ENCODE assay signal across 13 cellular contexts in genomic region chr12:88952543-88952942, GRCh38.
DNase-seq lines count a peak whose midpoint lies in the region; FAIRE-seq and TF ChIP-seq lines count a peak whose summit lies in the region.
"Had no signal": no experiment of that assay in that cellular context is flagged by ENCODE, and none has a peak within 500 bp of the region (broad histone marks: within the 10 kb centered on the region; RNA-seq: fewer than 3 reads in every experiment).

No MANE protein-coding gene starts in this region.

- no peaks in the 10 kb centered on the region for H3K36me3 Mint-ChIP-seq in MCF 10A (ENCODE audit: insufficient read depth, unreplicated experiment)

- H3K27me3 ChIP-seq in breast epithelium: no peaks in the 10 kb centered on the region
- H3K27me3 ChIP-seq: heart right ventricle, testis had no signal

- CTCF ChIA-PET in MCF 10A (lab: Yijun Ruan, JAX): interaction anchor here (1.1 kb wide), 2 partner anchors 9 to 373 kb away, joined by 4 to 5 read pairs; no protein-coding TSS in a partner anchor

- FAIRE-seq in HTR-8/SVneo (lab: Jason Lieb, UNC): no peak

- H3K27me3 Mint-ChIP-seq in MCF 10A (ENCODE audit: insufficient read depth, unreplicated experiment): no peaks in the 10 kb centered on the region

- no peak for TF ChIP-seq POLR2A in breast epithelium (IDR thresholded peaks at IDR 0.05)

- POLR2A ChIA-PET in MCF 10A (lab: Yijun Ruan, JAX): interaction anchor here (1.6 kb wide), 2 partner anchors 8 to 9 kb away, joined by 4 to 7 read pairs; no protein-coding TSS in a partner anchor

- H3K4me1 ChIP-seq in breast epithelium: no peaks in the 10 kb centered on the region
- H3K4me1 ChIP-seq: testis had no signal

- H3K4me3 Mint-ChIP-seq in MCF 10A (ENCODE audit: unreplicated experiment): no peak overlapping the region

- no peak for TF ChIP-seq CTCF in MCF 10A (IDR thresholded peaks at IDR 0.05; ENCODE audit: unreplicated experiment)
- no peak for TF ChIP-seq CTCF in breast epithelium (IDR thresholded peaks at IDR 0.05)
- TF ChIP-seq CTCF in fibroblast of pulmonary artery (IDR thresholded peaks at IDR 0.05; ENCODE audit: low read length, missing control alignments): no peak

- no peak overlapping the region for H3K27ac ChIP-seq in breast epithelium
- H3K27ac ChIP-seq: heart right ventricle, testis had no signal

- DNase-seq in MCF 10A (ENCODE audit: unreplicated experiment) (peak; percentile 81), breast epithelium (ENCODE audit: low spot score in 2 of 2) (no peak), RPMI7951 (ENCODE audit: low read depth) (peak; percentile 58), fibroblast of pulmonary artery (ENCODE audit: low read depth) (peak; percentile 55), cerebellar cortex (ENCODE audit: low spot score) (no peak), H4 (ENCODE audit: low spot score) (no peak), DMS 273 treated with DMSO at 0.1 percent for 48 hours (lab: John Stamatoyannopoulos, UW) (no peak), HTR-8/SVneo (ENCODE audit: insufficient read length, low spot score) (no peak)
- DNase-seq: activated CD4-positive, CD25-positive, alpha-beta regulatory T cell; midbrain; NCI-H2081 treated with DMSO at 0.1 percent for 48 hours; testis had no signal

- peaks cover 6% of the 10 kb centered on the region for H3K4me1 Mint-ChIP-seq in MCF 10A (ENCODE audit: insufficient read depth, unreplicated experiment)

- no TSS peak for BruUV-seq in MCF 10A (replicated peaks; lab: Mats Ljungman, UMichigan)

- no peaks in the 10 kb centered on the region for H3K36me3 ChIP-seq in breast epithelium
- H3K36me3 ChIP-seq: heart right ventricle had no signal

- intact Hi-C loops in MCF 10A (cut with micrococcal nuclease) (no loop called here), breast epithelium (cut with DNase I; ENCODE audit: low total_unique reads) (no loop called here)

- H3K9me3 ChIP-seq in breast epithelium: no peaks in the 10 kb centered on the region
- H3K9me3 ChIP-seq: testis had no signal

- H3K9me3 Mint-ChIP-seq in MCF 10A (ENCODE audit: unreplicated experiment): no peaks in the 10 kb centered on the region

- H3K27ac Mint-ChIP-seq in MCF 10A (ENCODE audit: low read depth, unreplicated experiment): no peak overlapping the region

- H3K4me3 ChIP-seq in breast epithelium: no peak overlapping the region
- no peak overlapping the region for H3K4me3 ChIP-seq in fibroblast of pulmonary artery (replicated peaks; ENCODE audit: low read depth, low read length)
- H3K4me3 ChIP-seq: heart right ventricle, testis had no signal

Comparison
In these comparisons a context has a peak if more than half of its experiments do, and no peak if none do; other contexts are left out.
1. DNase-seq: peak in MCF 10A (single experiment), RPMI7951 (single experiment) and fibroblast of pulmonary artery (single experiment); none in breast epithelium (0 of 2), cerebellar cortex (single experiment), H4 (single experiment), DMS 273 treated with DMSO at 0.1 percent for 48 hours (single experiment) and HTR-8/SVneo (single experiment).